In the genomic region with DNA sequence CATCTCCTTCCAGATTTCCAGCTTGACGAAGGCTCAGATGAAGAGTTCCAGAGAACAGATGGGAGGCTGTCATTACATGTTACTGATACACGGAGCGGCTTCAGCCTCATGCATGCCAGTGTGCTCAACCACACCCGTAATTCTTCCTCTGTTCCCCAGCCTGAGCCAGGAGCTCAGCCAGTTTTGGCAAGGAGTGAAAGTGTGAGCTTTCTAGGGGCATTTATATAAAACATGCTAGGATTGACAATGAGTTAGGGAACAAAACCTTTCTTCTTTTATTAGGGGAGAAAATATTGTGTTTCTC, we compare ENCODE assay signal across 25 cellular contexts.
DNase-seq lines count a peak whose midpoint lies in the region; ATAC-seq and TF ChIP-seq lines count a peak whose summit lies in the region.
"Had no signal": no experiment of that assay in that cellular context is flagged by ENCODE, and none has a peak within 500 bp of the region (broad histone marks: within the 10 kb centered on the region; RNA-seq: fewer than 3 reads in every experiment).

No MANE protein-coding gene starts in this region.

- no peaks in the 10 kb centered on the region for H3K9me3 Mint-ChIP-seq in GM23338
- peaks cover 2% of the 10 kb centered on the region for H3K9me3 Mint-ChIP-seq in glutamatergic neuron (ENCODE audit: unreplicated experiment)
- peaks cover 8% of the 10 kb centered on the region for H3K9me3 Mint-ChIP-seq in HFFc6
- H3K9me3 Mint-ChIP-seq: CD4-positive, alpha-beta memory T cell; immature natural killer cell; naive B cell; stimulated activated effector memory CD8-positive, alpha-beta T cell treated with anti-CD3 and anti-CD28 coated beads, Interleukin-12 subunit alpha, Interleukin-12 subunit beta, amount 100 ng/mL, for 72 hours had no signal

- DNase-seq in GM23338 (ENCODE audit: low spot score) (no peak), NCI-H82 (lab: John Stamatoyannopoulos, UW) (peak; percentile 93), glutamatergic neuron (no peak), psoas muscle (no peak), HFFc6 (no peak), PC-9 (no peak)
- no peak for DNase-seq in activated CD4-positive, CD25-positive, alpha-beta regulatory T cell treated with anti-CD3 and anti-CD28 coated beads, Interleukin-2, amount 50 U/mL, for 72 hours
- DNase-seq: activated CD4-positive, alpha-beta T cell treated with anti-CD3 and anti-CD28 coated beads for 4 hours; CD4-positive, alpha-beta memory T cell; DMS53; GOT3; heart left ventricle; immature natural killer cell; lower lobe of right lung; naive B cell; NCI-H1436 treated with DMSO at 0.1 percent for 48 hours; NCI-H2227 treated with DMSO at 0.1 percent for 48 hours; NK-92 treated with Interleukin-12 subunit alpha and Interleukin-12 subunit beta, amount 100 ng/mL, for 24 hours; ovary; RPMI8226; sigmoid colon had no signal

- no peaks in the 10 kb centered on the region for H3K27me3 Mint-ChIP-seq in GM23338 (ENCODE audit: insufficient read depth, low read depth, poor library complexity)
- H3K27me3 Mint-ChIP-seq in glutamatergic neuron (ENCODE audit: unreplicated experiment): no peaks in the 10 kb centered on the region
- H3K27me3 Mint-ChIP-seq in HFFc6 (ENCODE audit: insufficient read depth): peaks cover 3% of the 10 kb centered on the region

- no peak for TF ChIP-seq CTCF in GM23338 (conservative IDR thresholded peaks at IDR 0.05; ENCODE audit: low read depth in 2 of 2)
- no peak for TF ChIP-seq CTCF in glutamatergic neuron (IDR thresholded peaks at IDR 0.05; ENCODE audit: partially characterized antibody, unreplicated experiment)
- no peak for TF ChIP-seq CTCF in psoas muscle (IDR thresholded peaks at IDR 0.05)
- no peak for TF ChIP-seq CTCF in HFFc6 (IDR thresholded peaks at IDR 0.05)
- no peak for TF ChIP-seq CTCF in PC-9 (conservative IDR thresholded peaks at IDR 0.05)

- H3K27me3 ChIP-seq in GM23338 (ENCODE audit: insufficient read depth): no peaks in the 10 kb centered on the region
- H3K27me3 ChIP-seq in psoas muscle (ENCODE audit: insufficient read depth in 3 of 3, low read length in 2 of 3): no peaks in the 10 kb centered on the region
- peaks cover 84% of the 10 kb centered on the region for H3K27me3 ChIP-seq in PC-9 (ENCODE audit: insufficient read depth, low read depth)
- H3K27me3 ChIP-seq: ovary, sigmoid colon had no signal

- H3K4me3 ChIP-seq in GM23338 (no peak overlapping the region), psoas muscle (no peak overlapping the region), PC-9 (no peak overlapping the region)
- H3K4me3 ChIP-seq: coronary artery, heart left ventricle, lower lobe of right lung, ovary, sigmoid colon had no signal

- CTCF ChIA-PET in PC-9 (lab: Charles Lee): no interaction called here

- H3K36me3 ChIP-seq in GM23338 (ENCODE audit: insufficient read depth): no peaks in the 10 kb centered on the region
- H3K36me3 ChIP-seq in psoas muscle (ENCODE audit: insufficient read depth in 1 of 2, low read depth in 1 of 2): no peaks in the 10 kb centered on the region
- no peaks in the 10 kb centered on the region for H3K36me3 ChIP-seq in PC-9 (ENCODE audit: low read depth)
- H3K36me3 ChIP-seq: heart left ventricle, lower lobe of right lung, ovary, sigmoid colon had no signal

- H3K79me2 ChIP-seq in GM23338 (replicated peaks; ENCODE audit: insufficient read depth) (no peaks in the 10 kb centered on the region), PC-9 (ENCODE audit: low read depth) (no peaks in the 10 kb centered on the region)

- H2AFZ ChIP-seq in GM23338 (peak overlapping the region; percentile 63; the same call in 1 of the 2 replicates), PC-9 (no peak overlapping the region)

- no peaks in the 10 kb centered on the region; the same call in 1 of the 2 replicates for H4K20me1 ChIP-seq in GM23338 (replicated peaks; ENCODE audit: insufficient read depth)
- H4K20me1 ChIP-seq in PC-9 (ENCODE audit: insufficient read depth): no peaks in the 10 kb centered on the region

- intact Hi-C loops in psoas muscle (cut with DNase I): loop anchor here in 1 of 2 donors (10.0 kb wide), 1 partner anchor 260 kb away; no protein-coding TSS in a partner anchor
- intact Hi-C loops in PC-9 (cut with micrococcal nuclease; ENCODE audit: unreplicated experiment): no loop called here

- no peaks in the 10 kb centered on the region for H3K9me3 ChIP-seq in psoas muscle
- H3K9me3 ChIP-seq in PC-9 (ENCODE audit: insufficient read depth, low read depth): no peaks in the 10 kb centered on the region
- H3K9me3 ChIP-seq: heart left ventricle, lower lobe of right lung, ovary, sigmoid colon had no signal

- no peak overlapping the region for H3K27ac ChIP-seq in GM23338 (ENCODE audit: low read depth)
- no peak overlapping the region for H3K27ac ChIP-seq in psoas muscle
- no peak overlapping the region for H3K27ac ChIP-seq in PC-9
- H3K27ac ChIP-seq: coronary artery, heart left ventricle, lower lobe of right lung, ovary, sigmoid colon had no signal

- ATAC-seq in GM23338 (no peak), psoas muscle (peak; percentile 77 to 89 (median 82)), HG03469 (IDR thresholded peaks at IDR 0.05; ENCODE audit: unreplicated experiment) (no peak)
- ATAC-seq: lower lobe of right lung; stimulated activated effector memory CD8-positive, alpha-beta T cell treated with anti-CD3 and anti-CD28 coated beads, Interleukin-12 subunit alpha, Interleukin-12 subunit beta, amount 100 ng/mL, for 72 hours had no signal

- H3K4me3 Mint-ChIP-seq in GM23338 (no peak overlapping the region), glutamatergic neuron (ENCODE audit: unreplicated experiment) (peak overlapping the region; percentile 40), HFFc6 (no peak overlapping the region)
- H3K4me3 Mint-ChIP-seq: activated naive CD8-positive, alpha-beta T cell; CD4-positive, alpha-beta memory T cell; immature natural killer cell; naive B cell; stimulated activated effector memory CD8-positive, alpha-beta T cell treated with anti-CD3 and anti-CD28 coated beads, Interleukin-12 subunit alpha, Interleukin-12 subunit beta, amount 100 ng/mL, for 72 hours had no signal

- 12 to 22% (median 18%) methylated on average over 4 of the region's 4 CpGs for WGBS in psoas muscle, 3 donors

- H3K36me3 Mint-ChIP-seq in GM23338 (ENCODE audit: low read depth): no peaks in the 10 kb centered on the region
- no peaks in the 10 kb centered on the region for H3K36me3 Mint-ChIP-seq in glutamatergic neuron (ENCODE audit: unreplicated experiment)
- no peaks in the 10 kb centered on the region for H3K36me3 Mint-ChIP-seq in HFFc6 (ENCODE audit: low read depth)
- H3K36me3 Mint-ChIP-seq: activated naive CD8-positive, alpha-beta T cell; CD4-positive, alpha-beta memory T cell; immature natural killer cell; naive B cell; stimulated activated effector memory CD8-positive, alpha-beta T cell treated with anti-CD3 and anti-CD28 coated beads, Interleukin-12 subunit alpha, Interleukin-12 subunit beta, amount 100 ng/mL, for 72 hours had no signal

- H3K4me1 ChIP-seq in GM23338 (ENCODE audit: insufficient read depth): peaks cover 9% of the 10 kb centered on the region; the same call in 1 of the 2 replicates
- peaks cover 5% of the 10 kb centered on the region for H3K4me1 ChIP-seq in psoas muscle
- no peaks in the 10 kb centered on the region for H3K4me1 ChIP-seq in PC-9 (replicated peaks; ENCODE audit: insufficient read depth)
- H3K4me1 ChIP-seq: lower lobe of right lung had no signal

- BruUV-seq in PC-9 (replicated peaks; lab: Mats Ljungman, UMichigan): no TSS peak

- no peaks in the 10 kb centered on the region for H3F3A ChIP-seq in GM23338 (replicated peaks; ENCODE audit: low read depth)
- no peaks in the 10 kb centered on the region for H3F3A ChIP-seq in PC-9 (ENCODE audit: insufficient read depth, low read depth)

- H3K4me2 ChIP-seq in GM23338 (no peak overlapping the region), PC-9 (no peak overlapping the region)

- POLR2A ChIA-PET in PC-9 (lab: Charles Lee; ENCODE audit: unreplicated experiment): no interaction called here

- H3K4me1 Mint-ChIP-seq in GM23338 (peaks cover 39% of the 10 kb centered on the region), glutamatergic neuron (ENCODE audit: low read depth, unreplicated experiment) (peaks cover 63% of the 10 kb centered on the region), HFFc6 (ENCODE audit: low read depth) (peaks cover 11% of the 10 kb centered on the region; the same call in 1 of the 2 replicates)
- H3K4me1 Mint-ChIP-seq: CD4-positive, alpha-beta memory T cell; immature natural killer cell; stimulated activated effector memory CD8-positive, alpha-beta T cell treated with anti-CD3 and anti-CD28 coated beads, Interleukin-12 subunit alpha, Interleukin-12 subunit beta, amount 100 ng/mL, for 72 hours had no signal

- H3K27ac Mint-ChIP-seq in GM23338: no peak overlapping the region
- H3K27ac Mint-ChIP-seq in glutamatergic neuron (ENCODE audit: unreplicated experiment): peak overlapping the region; percentile 81
- no peak overlapping the region for H3K27ac Mint-ChIP-seq in HFFc6
- H3K27ac Mint-ChIP-seq: activated naive CD8-positive, alpha-beta T cell; CD4-positive, alpha-beta memory T cell; immature natural killer cell; naive B cell; stimulated activated effector memory CD8-positive, alpha-beta T cell treated with anti-CD3 and anti-CD28 coated beads, Interleukin-12 subunit alpha, Interleukin-12 subunit beta, amount 100 ng/mL, for 72 hours had no signal

- H3K9me2 ChIP-seq in GM23338 (ENCODE audit: insufficient read depth) (no peaks in the 10 kb centered on the region), PC-9 (ENCODE audit: insufficient read depth) (no peaks in the 10 kb centered on the region)

TF ChIP-seq in GM23338, 12 proteins besides CTCF, POLR2A, EP300 and RAD21 (continues in another document):
- TF ChIP-seq JUNB (IDR thresholded peaks at IDR 0.05; ENCODE audit: unreplicated experiment): no peak
- TF ChIP-seq STAT1 (IDR thresholded peaks at IDR 0.05; ENCODE audit: unreplicated experiment): no peak
- no peak for TF ChIP-seq ZNF114 (CRISPR knock-in tag; IDR thresholded peaks at IDR 0.05)
- no peak for TF ChIP-seq ZNF331 (CRISPR knock-in tag; IDR thresholded peaks at IDR 0.05; ENCODE audit: low read depth)

Comparison
In these comparisons a context has a peak if more than half of its experiments do, and no peak if none do; other contexts are left out.
1. ATAC-seq: peak in psoas muscle (4 of 4); none in GM23338 (single experiment) and HG03469 (single experiment).